8 cellular contexts compared by ENCODE assay signal in the genomic region with DNA sequence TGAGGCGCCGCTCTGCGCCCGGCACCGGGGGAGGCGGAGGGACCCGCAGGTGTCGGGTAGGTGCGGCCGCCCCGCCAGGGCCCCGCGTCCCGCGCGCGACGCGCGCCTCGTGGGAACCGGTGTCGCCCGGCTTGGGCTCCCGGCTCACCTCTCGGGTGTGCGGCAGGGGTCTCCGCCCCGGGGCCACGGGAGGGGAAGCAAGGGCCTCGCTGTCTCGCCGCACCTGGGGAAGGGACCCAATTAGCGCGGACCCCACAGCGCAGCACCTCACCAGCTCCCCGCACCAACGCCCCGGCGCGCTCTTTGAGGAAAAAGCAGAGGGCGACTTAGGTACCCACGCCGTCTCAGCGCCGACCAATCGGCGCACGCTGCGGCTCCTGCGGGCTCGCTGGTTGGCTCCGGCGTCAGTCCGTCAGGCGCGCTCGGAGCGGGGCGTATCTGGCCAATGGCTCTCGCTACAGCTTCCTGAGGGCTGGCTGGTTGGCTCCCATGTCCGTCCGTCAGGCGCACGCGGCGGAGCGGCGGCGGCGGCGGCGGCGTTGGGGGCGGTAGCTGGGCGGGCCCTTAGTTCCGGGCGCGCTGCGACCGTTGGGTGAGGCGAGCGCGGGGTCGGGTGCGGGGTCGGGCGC. TPM values are rescaled to one million over a fixed set of nuclear protein-coding genes. Genes with fewer than 3 reads are reported as not detected.
DNase-seq lines count a peak whose midpoint lies in the region; ATAC-seq and TF ChIP-seq lines count a peak whose summit lies in the region.

A gene with protein sequence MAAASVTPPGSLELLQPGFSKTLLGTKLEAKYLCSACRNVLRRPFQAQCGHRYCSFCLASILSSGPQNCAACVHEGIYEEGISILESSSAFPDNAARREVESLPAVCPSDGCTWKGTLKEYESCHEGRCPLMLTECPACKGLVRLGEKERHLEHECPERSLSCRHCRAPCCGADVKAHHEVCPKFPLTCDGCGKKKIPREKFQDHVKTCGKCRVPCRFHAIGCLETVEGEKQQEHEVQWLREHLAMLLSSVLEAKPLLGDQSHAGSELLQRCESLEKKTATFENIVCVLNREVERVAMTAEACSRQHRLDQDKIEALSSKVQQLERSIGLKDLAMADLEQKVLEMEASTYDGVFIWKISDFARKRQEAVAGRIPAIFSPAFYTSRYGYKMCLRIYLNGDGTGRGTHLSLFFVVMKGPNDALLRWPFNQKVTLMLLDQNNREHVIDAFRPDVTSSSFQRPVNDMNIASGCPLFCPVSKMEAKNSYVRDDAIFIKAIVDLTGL (plus strand): TSS at position 567 of the 629 bp plus-strand sequence. CDS start 12,225 bp downstream, outside the sequence.

- in situ Hi-C loops in GM13976 (cut with MboI; ENCODE audit: low sequenced_read_pairs, unreplicated experiment) = no loop called here

- H3K9me3 ChIP-seq in adrenal gland (replicated peaks in 1 of 3) (no peaks in the 10 kb centered on the region), heart right ventricle (no peaks in the 10 kb centered on the region), upper lobe of left lung (no peaks in the 10 kb centered on the region)

- TF ChIP-seq POLR2A in adrenal gland (IDR thresholded peaks at IDR 0.05) (no peak), upper lobe of left lung (IDR thresholded peaks at IDR 0.05) (peak in 2 of 4 donors; percentile 35 to 63)

- H3K27ac Mint-ChIP-seq in T-cell = peak within 1 kb of the TSS; percentile 77 to 91

- no peaks in the 10 kb centered on the region for H3K36me3 Mint-ChIP-seq in T-cell

- H3K27ac ChIP-seq in adrenal gland = peak within 1 kb of the TSS; percentile 7 to 93 (median 70)
- peak within 1 kb of the TSS in 9 of 10 donors; percentile 83 to 95 (median 93) for H3K27ac ChIP-seq in heart right ventricle
- peak within 1 kb of the TSS; percentile 84 to 98 (median 89) for H3K27ac ChIP-seq in upper lobe of left lung

- CTCF ChIA-PET in T-cell (lab: Charles Lee) = interaction anchor here in 1 of 2 donors (0.7 to 1.8 kb wide), 3 partner anchors 16 to 95 kb away, joined by 4 to 5 read pairs (median 4); a partner anchor contains a TSS

- no peaks in the 10 kb centered on the region for H3K36me3 ChIP-seq in adrenal gland (replicated peaks in 1 of 2)
- H3K36me3 ChIP-seq in heart right ventricle = peaks cover 0 to 14% (median 0%) of the 10 kb centered on the region in 9 donors
- H3K36me3 ChIP-seq in upper lobe of left lung = peaks cover 0 to 9% (median 4%) of the 10 kb centered on the region in 4 donors

- intact Hi-C loops in adrenal gland (cut with DNase I) (loop anchor here in 1 of 2 donors (10.0 kb wide), 1 partner anchor 59 kb away; a partner anchor contains a TSS), heart right ventricle (cut with DNase I) (loop anchor here in 6 of 10 donors (1.0 to 10.0 kb wide), 8 partner anchors 17 to 59 kb away; a partner anchor contains a TSS), posterior cingulate gyrus (cut with DNase I) (no loop called here)

- H3K4me1 Mint-ChIP-seq in T-cell = peaks cover 15 to 49% (median 48%) of the 10 kb centered on the region in 3 donors

- ATAC-seq in HG02852 (IDR thresholded peaks at IDR 0.05; ENCODE audit: unreplicated experiment) = peak; percentile 82
- peak; percentile 92 to 95 (median 94) for ATAC-seq in T-cell (replicated peaks in 1 of 4)
- peak; percentile 93 to 99 (median 98) for ATAC-seq in heart right ventricle
- ATAC-seq in upper lobe of left lung (ENCODE audit: low FRiP score in 2 of 2) = peak; percentile 97 to 99

- peaks cover 16 to 20% of the 10 kb centered on the region in 2 donors for H3K4me1 ChIP-seq in adrenal gland (replicated peaks in 1 of 2)
- H3K4me1 ChIP-seq in heart right ventricle = peaks cover 13 to 48% (median 37%) of the 10 kb centered on the region in 9 donors
- peaks cover 30 to 47% (median 34%) of the 10 kb centered on the region in 4 donors for H3K4me1 ChIP-seq in upper lobe of left lung

- H3K9me3 Mint-ChIP-seq in T-cell = no peaks in the 10 kb centered on the region

- peak within 1 kb of the TSS; percentile 83 to 84 (median 83) for H3K4me3 Mint-ChIP-seq in T-cell

- 0 to 1% (median 0%) methylated on average over 9 to 88 of the region's 88 CpGs for WGBS in adrenal gland, 4 donors
- 1% methylated on average over 87 to 88 of the region's 88 CpGs for WGBS in heart right ventricle, 2 donors
- 0 to 1% methylated on average over 22 to 62 of the region's 88 CpGs for WGBS in upper lobe of left lung, 2 donors

- DNase-seq in GM13976 (ENCODE audit: low spot score) (peak; percentile 100), NCI-H146 (lab: John Stamatoyannopoulos, UW) (peak; percentile 93), T-cell (peak; percentile 91 to 99 (median 97)), adrenal gland (peak; percentile 97 to 99 (median 98)), heart right ventricle (peak; percentile 98 to 99), posterior cingulate gyrus (peak; percentile 97 to 100 (median 98)), upper lobe of left lung (peak; percentile 96 to 100)

- no peaks in the 10 kb centered on the region for H3K27me3 ChIP-seq in adrenal gland
- H3K27me3 ChIP-seq in heart right ventricle = no peaks in the 10 kb centered on the region
- no peaks in the 10 kb centered on the region for H3K27me3 ChIP-seq in upper lobe of left lung

- H3K4me3 ChIP-seq in adrenal gland (peak within 1 kb of the TSS in 3 of 4 donors; percentile 54 to 68 (median 68)), heart right ventricle (peak within 1 kb of the TSS; percentile 80 to 99 (median 95)), upper lobe of left lung (peak within 1 kb of the TSS; percentile 78 to 100 (median 93))

- TF ChIP-seq CTCF in GM13976 (IDR thresholded peaks at IDR 0.05; ENCODE audit: borderline replicate concordance, control extremely low read depth, extremely low read depth, insufficient read depth, missing control alignments) (no peak), adrenal gland (IDR thresholded peaks at IDR 0.05) (no peak), heart right ventricle (IDR thresholded peaks at IDR 0.05) (peak in 2 of 9 donors; percentile 23 to 26), upper lobe of left lung (IDR thresholded peaks at IDR 0.05) (peak in 3 of 6 experiments; percentile 7 to 24 (median 23))

- no peak for TF ChIP-seq EP300 in upper lobe of left lung (IDR thresholded peaks at IDR 0.05)

- no peaks in the 10 kb centered on the region for H3K27me3 Mint-ChIP-seq in T-cell

- POLR2A ChIA-PET in T-cell (lab: Charles Lee) = interaction anchor here in 1 of 2 donors (0.6 kb wide), 1 partner anchor 96 kb away, joined by 3 read pairs; no protein-coding TSS in a partner anchor

RNA-seq across cellular contexts. Expression of the gene that starts here (rescaled TPM):
- total RNA-seq in T-cell (10 to 100 TPM; 20.9 to 38.7 (median 33.7) TPM), adrenal gland (10 to 100 TPM in 5 of 8 donors, 1 to 10 TPM in 3; 3.8 to 16.9 (median 10.6) TPM), heart right ventricle (10 to 100 TPM in 5 of 10 donors, 1 to 10 TPM in 5; 5.4 to 14.8 (median 9.7) TPM), upper lobe of left lung (10 to 100 TPM; 10.6 to 20.8 (median 13.4) TPM)
- polyA plus RNA-seq in adrenal gland (10 to 100 TPM in 2 of 3 donors, 1 to 10 TPM in 1; 3.4 to 24.7 (median 13.2) TPM), heart right ventricle (10 to 100 TPM; 10.1 to 17.0 TPM)

Comparison
In these comparisons a context has a peak if more than half of its experiments do, and no peak if none do; other contexts are left out.
1. Peak in every context shown above with its lines: DNase-seq, ATAC-seq, H3K4me3 ChIP-seq and H3K27ac ChIP-seq.